ENCODE assay signal across 1 cellular context in the genomic region with DNA sequence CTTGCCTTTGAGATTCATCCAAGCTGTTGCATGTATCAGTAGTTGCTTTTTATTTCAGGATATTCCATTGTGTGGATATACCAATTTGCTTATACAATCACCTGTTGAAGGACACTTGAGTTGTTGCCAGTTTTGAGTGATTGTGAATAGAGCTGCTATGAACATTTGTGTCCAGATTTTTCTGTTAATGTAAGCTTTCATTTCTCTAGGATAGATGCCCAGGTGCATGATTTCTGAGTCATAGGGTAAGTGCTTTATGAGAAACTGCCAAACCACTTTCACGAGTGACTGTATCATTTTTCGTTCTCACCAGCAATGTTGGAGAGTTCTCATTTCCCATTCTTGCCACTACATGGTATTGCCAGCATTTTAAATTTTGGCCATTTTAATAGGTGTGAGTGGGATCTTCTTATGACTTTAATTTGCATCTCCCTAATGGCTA.
TF ChIP-seq lines count a peak whose summit lies in the region.

No MANE protein-coding gene starts in this region.

TF ChIP-seq in GM23338, 12 proteins besides CTCF, POLR2A, EP300 and RAD21 (continued from another document):
- TF ChIP-seq ZNF462 (CRISPR knock-in tag; IDR thresholded peaks at IDR 0.05), result no peak
- TF ChIP-seq JUNB (IDR thresholded peaks at IDR 0.05; ENCODE audit: unreplicated experiment), result no peak
- TF ChIP-seq CREB1 (CRISPR knock-in tag; IDR thresholded peaks at IDR 0.05; ENCODE audit: low read depth), result no peak
- TF ChIP-seq NANOG (IDR thresholded peaks at IDR 0.05; ENCODE audit: borderline replicate concordance), result no peak
- no peak for TF ChIP-seq POLR2AphosphoS5 (IDR thresholded peaks at IDR 0.05; ENCODE audit: low read depth)
